In the genomic region with DNA sequence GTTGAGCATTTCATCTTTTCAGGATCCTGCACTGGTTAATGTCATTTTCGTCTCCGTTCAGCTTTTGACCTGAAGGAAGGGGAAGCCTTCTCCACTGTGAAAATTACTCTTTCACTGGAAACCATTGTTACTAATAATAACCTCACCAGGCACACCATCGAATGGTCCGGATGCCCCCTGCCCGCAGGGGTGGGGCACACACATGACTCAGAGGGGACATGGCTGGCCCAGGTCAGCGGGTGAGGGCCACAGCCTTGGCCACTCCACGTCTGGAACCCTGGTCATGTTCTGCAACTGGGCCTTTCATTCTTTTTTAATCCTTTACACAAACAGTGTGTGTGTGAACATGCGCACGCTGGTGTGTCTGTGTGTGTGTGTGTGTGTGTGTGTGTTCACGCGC, we compare ENCODE assay signal across 1 cellular context.
TF ChIP-seq lines count a peak whose summit lies in the region.

No MANE protein-coding gene starts in this region.

TF ChIP-seq in HepG2, 621 proteins besides CTCF, POLR2A, EP300 and RAD21 (continued from another document):
- TF ChIP-seq, protein P1, sequence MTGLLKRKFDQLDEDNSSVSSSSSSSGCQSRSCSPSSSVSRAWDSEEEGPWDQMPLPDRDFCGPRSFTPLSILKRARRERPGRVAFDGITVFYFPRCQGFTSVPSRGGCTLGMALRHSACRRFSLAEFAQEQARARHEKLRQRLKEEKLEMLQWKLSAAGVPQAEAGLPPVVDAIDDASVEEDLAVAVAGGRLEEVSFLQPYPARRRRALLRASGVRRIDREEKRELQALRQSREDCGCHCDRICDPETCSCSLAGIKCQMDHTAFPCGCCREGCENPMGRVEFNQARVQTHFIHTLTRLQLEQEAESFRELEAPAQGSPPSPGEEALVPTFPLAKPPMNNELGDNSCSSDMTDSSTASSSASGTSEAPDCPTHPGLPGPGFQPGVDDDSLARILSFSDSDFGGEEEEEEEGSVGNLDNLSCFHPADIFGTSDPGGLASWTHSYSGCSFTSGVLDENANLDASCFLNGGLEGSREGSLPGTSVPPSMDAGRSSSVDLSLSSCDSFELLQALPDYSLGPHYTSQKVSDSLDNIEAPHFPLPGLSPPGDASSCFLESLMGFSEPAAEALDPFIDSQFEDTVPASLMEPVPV (CRISPR knock-in tag; IDR thresholded peaks at IDR 0.05) = no peak
- TF ChIP-seq ATF2 (CRISPR knock-in tag; IDR thresholded peaks at IDR 0.05) (no peak), FOSL2 (CRISPR knock-in tag; IDR thresholded peaks at IDR 0.05) (peak; percentile 78), MXI1 (IDR thresholded peaks at IDR 0.05; ENCODE audit: borderline replicate concordance, low read depth, low read length) (no peak), RFX3 (CRISPR knock-in tag; IDR thresholded peaks at IDR 0.05) (no peak), SALL1 (CRISPR knock-in tag; IDR thresholded peaks at IDR 0.05) (0 out of 2 replicates have a peak, but pooled peaks have one; percentile 16), CHD2 (IDR thresholded peaks at IDR 0.05; ENCODE audit: low read depth, low read length) (no peak), ZFAT (CRISPR knock-in tag; conservative IDR thresholded peaks at IDR 0.05) (no peak), BCL3 (CRISPR knock-in tag; IDR thresholded peaks at IDR 0.05) (no peak), FIP1L1 (IDR thresholded peaks at IDR 0.05; ENCODE audit: borderline replicate concordance, insufficient read depth, low read depth, low read length) (no peak), MEF2D (CRISPR knock-in tag; IDR thresholded peaks at IDR 0.05) (0 out of 2 replicates have a peak, but pooled peaks have one; percentile 25), MED1 (CRISPR knock-in tag; IDR thresholded peaks at IDR 0.05) (peak; percentile 15; the same call in 1 of the 2 replicates), TRIM24 (CRISPR knock-in tag; IDR thresholded peaks at IDR 0.05) (no peak)
- TF ChIP-seq, protein P2, sequence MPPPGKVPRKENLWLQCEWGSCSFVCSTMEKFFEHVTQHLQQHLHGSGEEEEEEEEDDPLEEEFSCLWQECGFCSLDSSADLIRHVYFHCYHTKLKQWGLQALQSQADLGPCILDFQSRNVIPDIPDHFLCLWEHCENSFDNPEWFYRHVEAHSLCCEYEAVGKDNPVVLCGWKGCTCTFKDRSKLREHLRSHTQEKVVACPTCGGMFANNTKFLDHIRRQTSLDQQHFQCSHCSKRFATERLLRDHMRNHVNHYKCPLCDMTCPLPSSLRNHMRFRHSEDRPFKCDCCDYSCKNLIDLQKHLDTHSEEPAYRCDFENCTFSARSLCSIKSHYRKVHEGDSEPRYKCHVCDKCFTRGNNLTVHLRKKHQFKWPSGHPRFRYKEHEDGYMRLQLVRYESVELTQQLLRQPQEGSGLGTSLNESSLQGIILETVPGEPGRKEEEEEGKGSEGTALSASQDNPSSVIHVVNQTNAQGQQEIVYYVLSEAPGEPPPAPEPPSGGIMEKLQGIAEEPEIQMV (CRISPR knock-in tag; IDR thresholded peaks at IDR 0.05; ENCODE audit: low read depth) = no peak
- TF ChIP-seq, protein P3, sequence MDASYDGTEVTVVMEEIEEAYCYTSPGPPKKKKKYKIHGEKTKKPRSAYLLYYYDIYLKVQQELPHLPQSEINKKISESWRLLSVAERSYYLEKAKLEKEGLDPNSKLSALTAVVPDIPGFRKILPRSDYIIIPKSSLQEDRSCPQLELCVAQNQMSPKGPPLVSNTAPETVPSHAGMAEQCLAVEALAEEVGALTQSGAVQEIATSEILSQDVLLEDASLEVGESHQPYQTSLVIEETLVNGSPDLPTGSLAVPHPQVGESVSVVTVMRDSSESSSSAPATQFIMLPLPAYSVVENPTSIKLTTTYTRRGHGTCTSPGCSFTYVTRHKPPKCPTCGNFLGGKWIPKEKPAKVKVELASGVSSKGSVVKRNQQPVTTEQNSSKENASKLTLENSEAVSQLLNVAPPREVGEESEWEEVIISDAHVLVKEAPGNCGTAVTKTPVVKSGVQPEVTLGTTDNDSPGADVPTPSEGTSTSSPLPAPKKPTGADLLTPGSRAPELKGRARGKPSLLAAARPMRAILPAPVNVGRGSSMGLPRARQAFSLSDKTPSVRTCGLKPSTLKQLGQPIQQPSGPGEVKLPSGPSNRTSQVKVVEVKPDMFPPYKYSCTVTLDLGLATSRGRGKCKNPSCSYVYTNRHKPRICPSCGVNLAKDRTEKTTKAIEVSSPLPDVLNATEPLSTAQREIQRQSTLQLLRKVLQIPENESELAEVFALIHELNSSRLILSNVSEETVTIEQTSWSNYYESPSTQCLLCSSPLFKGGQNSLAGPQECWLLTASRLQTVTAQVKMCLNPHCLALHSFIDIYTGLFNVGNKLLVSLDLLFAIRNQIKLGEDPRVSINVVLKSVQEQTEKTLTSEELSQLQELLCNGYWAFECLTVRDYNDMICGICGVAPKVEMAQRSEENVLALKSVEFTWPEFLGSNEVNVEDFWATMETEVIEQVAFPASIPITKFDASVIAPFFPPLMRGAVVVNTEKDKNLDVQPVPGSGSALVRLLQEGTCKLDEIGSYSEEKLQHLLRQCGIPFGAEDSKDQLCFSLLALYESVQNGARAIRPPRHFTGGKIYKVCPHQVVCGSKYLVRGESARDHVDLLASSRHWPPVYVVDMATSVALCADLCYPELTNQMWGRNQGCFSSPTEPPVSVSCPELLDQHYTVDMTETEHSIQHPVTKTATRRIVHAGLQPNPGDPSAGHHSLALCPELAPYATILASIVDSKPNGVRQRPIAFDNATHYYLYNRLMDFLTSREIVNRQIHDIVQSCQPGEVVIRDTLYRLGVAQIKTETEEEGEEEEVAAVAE (CRISPR knock-in tag; IDR thresholded peaks at IDR 0.05; ENCODE audit: borderline replicate concordance) = no peak
